In the genomic region with DNA sequence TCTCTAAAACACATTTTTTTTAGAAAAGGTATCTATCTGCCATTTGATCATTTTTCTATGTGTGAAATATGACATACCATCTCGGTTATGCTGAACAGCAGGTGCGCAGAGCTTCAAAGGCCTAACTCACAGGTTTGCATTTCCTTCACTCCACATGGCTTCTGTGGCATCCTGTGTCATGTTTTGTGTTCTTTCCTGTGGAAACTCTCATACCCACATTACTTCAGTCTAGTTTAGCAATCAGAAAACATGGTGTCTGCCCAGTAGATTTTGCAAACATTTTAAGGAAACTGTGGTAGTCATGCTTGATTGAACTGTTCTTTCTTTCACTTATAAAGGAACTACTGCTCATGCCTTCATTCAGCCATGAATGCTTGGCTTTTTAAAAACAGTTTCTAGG, we compare ENCODE assay signal across 9 cellular contexts. TPM values are rescaled to one million over a fixed set of nuclear protein-coding genes. Genes with fewer than 3 reads are reported as not detected.
DNase-seq lines count a peak whose midpoint lies in the region; ATAC-seq, FAIRE-seq and TF ChIP-seq lines count a peak whose summit lies in the region.
"Had no signal": no experiment of that assay in that cellular context is flagged by ENCODE, and none has a peak within 500 bp of the region (broad histone marks: within the 10 kb centered on the region; RNA-seq: fewer than 3 reads in every experiment).

No MANE protein-coding gene starts in this region.

- no peak overlapping the region for H2AFZ ChIP-seq in mammary epithelial cell (ENCODE audit: low read depth, low read length)

- H3K79me2 ChIP-seq in mammary epithelial cell (ENCODE audit: insufficient read depth, low read length) = no peaks in the 10 kb centered on the region

- FAIRE-seq in kidney (lab: Jason Lieb, UNC) = no peak

- H4K20me1 ChIP-seq in mammary epithelial cell (ENCODE audit: insufficient read depth, low read length) = no peaks in the 10 kb centered on the region

- H3K36me3 ChIP-seq in heart right ventricle (no peaks in the 10 kb centered on the region), right atrium auricular region (no peaks in the 10 kb centered on the region), right lobe of liver (no peaks in the 10 kb centered on the region), mammary epithelial cell (ENCODE audit: insufficient read depth, low read length) (no peaks in the 10 kb centered on the region), kidney (ENCODE audit: control insufficient read depth in 1 of 2, insufficient read depth in 2 of 2, low read length in 2 of 2) (no peaks in the 10 kb centered on the region)

- BruUV-seq in mammary epithelial cell (replicated peaks; lab: Mats Ljungman, UMichigan) = no TSS peak

- H3K27ac ChIP-seq in heart right ventricle = peak overlapping the region in 1 of 10 donors; percentile 75
- H3K27ac ChIP-seq in right atrium auricular region = no peak overlapping the region
- H3K27ac ChIP-seq in right lobe of liver = no peak overlapping the region
- no peak overlapping the region for H3K27ac ChIP-seq in mammary epithelial cell (ENCODE audit: insufficient read depth, low read depth, low read length)
- H3K27ac ChIP-seq in kidney (ENCODE audit: low read depth in 2 of 2, low read length in 2 of 2) = no peak overlapping the region
- H3K27ac ChIP-seq: C4-2B had no signal

- H3K27me3 ChIP-seq in heart right ventricle = no peaks in the 10 kb centered on the region
- no peaks in the 10 kb centered on the region for H3K27me3 ChIP-seq in right atrium auricular region
- no peaks in the 10 kb centered on the region for H3K27me3 ChIP-seq in right lobe of liver
- H3K27me3 ChIP-seq in mammary epithelial cell (ENCODE audit: insufficient read depth, low read length) = no peaks in the 10 kb centered on the region

- ATAC-seq in heart right ventricle (peak in 6 of 8 donors; percentile 20 to 42 (median 26)), HG03342 (IDR thresholded peaks at IDR 0.05; ENCODE audit: unreplicated experiment) (peak; percentile 83), right lobe of liver (peak; percentile 48 to 65 (median 54))

- H3K4me3 ChIP-seq in heart right ventricle (no peak overlapping the region), right atrium auricular region (no peak overlapping the region), right lobe of liver (no peak overlapping the region), mammary epithelial cell (replicated peaks in 1 of 3; ENCODE audit: insufficient read depth in 1 of 3, low read depth in 2 of 3, low read length in 3 of 3) (no peak overlapping the region), kidney (ENCODE audit: low read length in 2 of 2) (no peak overlapping the region)

- dilution Hi-C loops in mammary epithelial cell (cut with HindIII; ENCODE audit: low sequenced_read_pairs) = no loop called here

- TF ChIP-seq CTCF in heart right ventricle (IDR thresholded peaks at IDR 0.05) (no peak), right atrium auricular region (IDR thresholded peaks at IDR 0.05) (no peak), right lobe of liver (IDR thresholded peaks at IDR 0.05) (no peak), mammary epithelial cell (conservative IDR thresholded peaks at IDR 0.05 in 1 of 2, IDR thresholded peaks at IDR 0.05 in 1 of 2; ENCODE audit: extremely low read depth in 1 of 2, insufficient read depth in 1 of 2, low read depth in 1 of 2, low read length in 2 of 2) (no peak), kidney (IDR thresholded peaks at IDR 0.05; ENCODE audit: borderline replicate concordance, extremely low read depth, insufficient read depth) (no peak)

- 81 to 82% methylated on average over 2 of the region's 2 CpGs for WGBS in heart right ventricle, 2 donors
- WGBS in right lobe of liver (ENCODE audit: insufficient coverage, low coverage, low lambda C conversion rate, missing lambda C conversion rate) = 82% methylated on average over 1 of the region's 2 CpGs
- WGBS in mammary epithelial cell (ENCODE audit: low coverage, missing lambda C conversion rate) = 94% methylated on average over 2 of the region's 2 CpGs

- H3K9me3 ChIP-seq in heart right ventricle = no peaks in the 10 kb centered on the region
- no peaks in the 10 kb centered on the region for H3K9me3 ChIP-seq in right atrium auricular region
- no peaks in the 10 kb centered on the region for H3K9me3 ChIP-seq in right lobe of liver
- no peaks in the 10 kb centered on the region for H3K9me3 ChIP-seq in mammary epithelial cell (replicated peaks; ENCODE audit: insufficient read depth, low read length)
- no peaks in the 10 kb centered on the region for H3K9me3 ChIP-seq in kidney (ENCODE audit: control insufficient read depth in 1 of 2, low read length in 2 of 2)

- H3K4me1 ChIP-seq in heart right ventricle (peaks cover 0 to 27% (median 0%) of the 10 kb centered on the region in 9 donors), right atrium auricular region (no peaks in the 10 kb centered on the region), right lobe of liver (no peaks in the 10 kb centered on the region), mammary epithelial cell (ENCODE audit: insufficient read depth, low read length) (no peaks in the 10 kb centered on the region), kidney (ENCODE audit: control insufficient read depth in 1 of 2, insufficient read depth in 1 of 2, low read depth in 1 of 2, low read length in 2 of 2) (no peaks in the 10 kb centered on the region)

- in situ Hi-C loops in mammary epithelial cell (cut with MboI; ENCODE audit: low sequenced_read_pairs in 2 of 2) = no loop called here

- DNase-seq in heart right ventricle (no peak), right atrium auricular region (ENCODE audit: low spot score) (no peak), right lobe of liver (no peak), mammary epithelial cell (no peak), kidney (no peak), DMS153 (lab: John Stamatoyannopoulos, UW) (no peak)
- peak; percentile 63 for DNase-seq in activated CD4-positive, alpha-beta T cell treated with anti-CD3 and anti-CD28 coated beads for 48 hours

- H3K4me2 ChIP-seq in mammary epithelial cell (ENCODE audit: insufficient read depth, low read depth, low read length) = no peak overlapping the region

- CTCF ChIA-PET in mammary epithelial cell (lab: Charles Lee; ENCODE audit: low non-redundant PET) = no interaction called here

- TF ChIP-seq POLR2A in right lobe of liver (IDR thresholded peaks at IDR 0.05) = no peak

- H3K9ac ChIP-seq in mammary epithelial cell (ENCODE audit: insufficient read depth, low read length) = no peak overlapping the region
- H3K9ac ChIP-seq in kidney (ENCODE audit: low read length in 2 of 2) = no peak overlapping the region

- intact Hi-C loops in heart right ventricle (cut with DNase I) = no loop called here
- intact Hi-C loops in right lobe of liver (cut with DNase I) = no loop called here
- intact Hi-C loops in mammary epithelial cell (cut with micrococcal nuclease) = no loop called here
- intact Hi-C loops in kidney (cut with DNase I) = no loop called here

RNA-seq across cellular contexts. Expression of a gene that starts 11.3 kb away (rescaled TPM):
- total RNA-seq in heart right ventricle (1 to 10 TPM; 1.5 to 6.9 (median 3.3) TPM), right atrium auricular region (10 to 100 TPM in 1 of 2 donors, 1 to 10 TPM in 1; 5.7 to 10.1 TPM), right lobe of liver (10 to 100 TPM in 3 of 6 experiments, 1 to 10 TPM in 3; 6.4 to 15.4 (median 10.2) TPM), mammary epithelial cell (10 to 100 TPM; 13.1 to 25.2 TPM), kidney (33.5 TPM)
- polyA plus RNA-seq in heart right ventricle (under 1 TPM; 0.19 to 0.51 TPM), mammary epithelial cell (2.8 TPM), kidney (ENCODE audit: insufficient read depth, low read depth, low replicate concordance) (3.1 TPM)
- 7.0 TPM for polyA minus RNA-seq in mammary epithelial cell

RNA-seq across cellular contexts. Expression of a gene that starts 25.8 kb away (rescaled TPM):
- total RNA-seq in heart right ventricle = under 1 TPM in 3 of 10 donors, not detected in 7; 0.10 to 0.60 (median 0.13) TPM
- not detected for polyA plus RNA-seq in heart right ventricle
- under 1 TPM in 1 of 2 donors, not detected in 1; 0.16 TPM for total RNA-seq in right atrium auricular region
- total RNA-seq in right lobe of liver = under 1 TPM in 4 of 6 experiments, not detected in 2; 0.07 to 0.12 (median 0.12) TPM
- total RNA-seq in mammary epithelial cell = not detected
- not detected for polyA plus RNA-seq in mammary epithelial cell
- not detected for polyA minus RNA-seq in mammary epithelial cell
- 1.4 TPM for total RNA-seq in kidney
- polyA plus RNA-seq in kidney (ENCODE audit: insufficient read depth, low read depth, low replicate concordance) = not detected

Comparison
In these comparisons a context has a peak if more than half of its experiments do, and no peak if none do; other contexts are left out.
1. ATAC-seq: peak in every context shown above with its lines; median percentile 83 in HG03342; 54 in right lobe of liver; 26 in heart right ventricle.